ENCODE assay signal across 1 cellular context in genomic region chr9:68755752-68756151, GRCh38.
TF ChIP-seq lines count a peak whose summit lies in the region.

No MANE protein-coding gene starts in this region.

TF ChIP-seq in H1, 55 proteins besides CTCF, POLR2A, EP300 and RAD21:
- peak; percentile 64 for TF ChIP-seq TCF12 (IDR thresholded peaks at IDR 0.05; ENCODE audit: low read depth, low read length)
- no peak for TF ChIP-seq BCL11A (IDR thresholded peaks at IDR 0.05; ENCODE audit: low read depth in 2 of 2, low read length in 2 of 2)
